Comparison of ENCODE assay signal across 8 cellular contexts in the genomic region with DNA sequence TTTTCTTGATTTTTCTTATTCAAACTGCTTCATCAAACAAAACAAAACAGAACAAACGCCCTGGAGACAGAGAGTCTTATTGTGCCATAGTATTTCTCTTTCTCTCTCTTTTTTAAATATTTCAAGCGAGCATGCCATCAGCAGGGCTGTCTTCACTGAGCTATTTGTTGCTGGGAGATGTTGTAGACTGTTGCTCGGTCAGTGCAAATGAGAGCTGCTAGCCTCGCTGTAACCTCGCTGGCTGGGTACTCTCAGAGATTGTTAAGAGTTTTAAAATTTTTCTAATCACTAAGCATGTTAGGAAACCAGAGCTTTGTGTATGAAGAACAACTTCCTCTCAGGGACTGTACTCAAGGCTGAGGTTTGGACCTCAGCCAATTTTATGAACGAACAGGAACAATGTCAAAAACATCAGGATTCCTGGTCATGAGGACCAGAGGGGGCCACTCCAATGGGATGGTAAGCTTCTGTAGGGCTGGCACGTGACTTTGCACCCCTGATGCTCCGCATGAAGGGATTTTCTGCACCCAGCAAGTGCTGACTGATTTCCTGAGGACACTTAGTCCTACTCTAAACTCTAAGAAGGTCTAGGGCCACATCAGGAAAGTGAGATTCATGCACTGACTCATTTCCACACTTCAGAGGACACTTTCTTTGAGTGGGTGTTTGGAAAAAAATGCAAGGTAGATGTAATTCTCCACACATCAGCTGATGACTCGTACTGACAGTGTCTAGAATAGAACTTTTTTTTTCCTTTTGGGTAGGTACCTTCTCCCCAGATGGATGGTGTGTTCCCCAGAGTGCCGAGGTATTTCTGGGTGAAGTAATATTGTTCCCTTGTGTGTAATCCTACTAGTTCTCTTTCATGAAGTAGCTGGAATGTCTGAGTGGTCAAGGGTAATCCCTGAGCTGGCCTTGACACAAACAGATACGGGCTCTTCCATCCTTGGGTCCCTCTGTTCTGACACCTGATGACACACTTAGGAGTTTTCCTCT. TPM values are rescaled to one million over a fixed set of nuclear protein-coding genes. Genes with fewer than 3 reads are reported as not detected.
DNase-seq lines count a peak whose midpoint lies in the region; ATAC-seq, FAIRE-seq and TF ChIP-seq lines count a peak whose summit lies in the region.

No MANE protein-coding gene starts in this region.

- peak overlapping the region; percentile 61 for H3K27ac ChIP-seq in astrocyte (ENCODE audit: low read depth, low read length)
- H3K27ac ChIP-seq in liver (ENCODE audit: low read depth in 1 of 2, low read length in 2 of 2): peak overlapping the region; percentile 31 to 53

- H3K27me3 Mint-ChIP-seq in astrocyte (ENCODE audit: low read depth, unreplicated experiment): no peaks in the 10 kb centered on the region
- peaks cover 4% of the 10 kb centered on the region for H3K27me3 Mint-ChIP-seq in stimulated activated naive CD8-positive, alpha-beta T cell treated with anti-CD3 and anti-CD28 coated beads, Interleukin-15, Interleukin-2, amounts not matched to agents 100 ng/mL and 50 ng/mL, for 24 hours

- H3K9ac ChIP-seq in astrocyte (ENCODE audit: low read length): peak overlapping the region; percentile 16
- no peak overlapping the region for H3K9ac ChIP-seq in liver (ENCODE audit: low read depth in 1 of 2, low read length in 2 of 2)

- peak; percentile 55 for DNase-seq in NK-92 treated with Interleukin-12 subunit alpha and Interleukin-12 subunit beta, amount 100 ng/mL, for 24 hours (lab: John Stamatoyannopoulos, UW)
- no peak for DNase-seq in NK-92 (lab: John Stamatoyannopoulos, UW; ENCODE audit: unreplicated experiment)
- DNase-seq in SIG-M5 (lab: John Stamatoyannopoulos, UW): peak; percentile 41
- DNase-seq in astrocyte (ENCODE audit: low read depth): peak; percentile 91
- DNase-seq in NCI-H524 (lab: John Stamatoyannopoulos, UW): no peak

- 66% methylated on average over 11 of the region's 11 CpGs for WGBS in liver

- peak; percentile 86 for FAIRE-seq in astrocyte (lab: Jason Lieb, UNC)

- peaks cover 13% of the 10 kb centered on the region for H3K4me1 ChIP-seq in astrocyte (ENCODE audit: insufficient read depth, low read length)
- H3K4me1 ChIP-seq in liver (ENCODE audit: control insufficient read depth in 4 of 4, insufficient read depth in 4 of 4, low read length in 3 of 4): peaks cover 0 to 3% (median 1%) of the 10 kb centered on the region in 4 donors

- peak overlapping the region; percentile 65 for H3K4me2 ChIP-seq in astrocyte (ENCODE audit: low read length)

- H3K4me3 Mint-ChIP-seq in astrocyte (ENCODE audit: unreplicated experiment): no peak overlapping the region
- peak overlapping the region; percentile 66 for H3K4me3 Mint-ChIP-seq in stimulated activated naive CD8-positive, alpha-beta T cell treated with anti-CD3 and anti-CD28 coated beads, Interleukin-15, Interleukin-2, amounts not matched to agents 100 ng/mL and 50 ng/mL, for 24 hours

- peaks cover 2% of the 10 kb centered on the region for H3K9me3 Mint-ChIP-seq in astrocyte (ENCODE audit: unreplicated experiment)
- peaks cover 20% of the 10 kb centered on the region for H3K9me3 Mint-ChIP-seq in stimulated activated naive CD8-positive, alpha-beta T cell treated with anti-CD3 and anti-CD28 coated beads, Interleukin-15, Interleukin-2, amounts not matched to agents 100 ng/mL and 50 ng/mL, for 24 hours

- TF ChIP-seq CTCF in astrocyte (IDR thresholded peaks at IDR 0.05; ENCODE audit: insufficient read depth, low read depth, low read length) (no peak), liver (IDR thresholded peaks at IDR 0.05; ENCODE audit: low read depth, low read length, missing input control) (no peak)

- peaks cover 3% of the 10 kb centered on the region for H3K9me3 ChIP-seq in astrocyte (ENCODE audit: insufficient read depth, low read depth, low read length)
- H3K9me3 ChIP-seq in liver (ENCODE audit: control insufficient read depth in 4 of 4, low read length in 3 of 4): no peaks in the 10 kb centered on the region

- peaks cover 34% of the 10 kb centered on the region for H3K4me1 Mint-ChIP-seq in astrocyte (ENCODE audit: low read depth, unreplicated experiment)
- peaks cover 66% of the 10 kb centered on the region for H3K4me1 Mint-ChIP-seq in stimulated activated naive CD8-positive, alpha-beta T cell treated with anti-CD3 and anti-CD28 coated beads, Interleukin-15, Interleukin-2, amounts not matched to agents 100 ng/mL and 50 ng/mL, for 24 hours (ENCODE audit: low read depth)

- no peaks in the 10 kb centered on the region for H3K36me3 ChIP-seq in astrocyte (ENCODE audit: insufficient read depth, low read length)
- H3K36me3 ChIP-seq in liver (ENCODE audit: control insufficient read depth in 4 of 4, insufficient read depth in 3 of 4, low read depth in 1 of 4, low read length in 3 of 4): no peaks in the 10 kb centered on the region

- H2AFZ ChIP-seq in astrocyte (ENCODE audit: low read depth, low read length): no peak overlapping the region

- H3K79me2 ChIP-seq in astrocyte (ENCODE audit: insufficient read depth, low read length): no peaks in the 10 kb centered on the region

- no peak for TF ChIP-seq RAD21 in liver (IDR thresholded peaks at IDR 0.05)

- H3K27me3 ChIP-seq in astrocyte (ENCODE audit: insufficient read depth, low read length) (no peaks in the 10 kb centered on the region), liver (ENCODE audit: control insufficient read depth in 4 of 4, insufficient read depth in 4 of 4, low read length in 3 of 4) (no peaks in the 10 kb centered on the region)

- H3K27ac Mint-ChIP-seq in astrocyte (ENCODE audit: unreplicated experiment): peak overlapping the region; percentile 86
- peak overlapping the region; percentile 97 for H3K27ac Mint-ChIP-seq in stimulated activated naive CD8-positive, alpha-beta T cell treated with anti-CD3 and anti-CD28 coated beads, Interleukin-15, Interleukin-2, amounts not matched to agents 100 ng/mL and 50 ng/mL, for 24 hours

- H3K4me3 ChIP-seq in astrocyte (ENCODE audit: insufficient read depth, low read depth, low read length) (no peak overlapping the region), liver (ENCODE audit: low read depth in 1 of 3, low read length in 3 of 3) (no peak overlapping the region)

- no peaks in the 10 kb centered on the region for H4K20me1 ChIP-seq in astrocyte (ENCODE audit: insufficient read depth, low read length)

- ATAC-seq in HG03039 (IDR thresholded peaks at IDR 0.05; ENCODE audit: unreplicated experiment): peak; percentile 81

- H3K36me3 Mint-ChIP-seq in astrocyte (ENCODE audit: low read depth, unreplicated experiment): peaks cover 1% of the 10 kb centered on the region
- H3K36me3 Mint-ChIP-seq in stimulated activated naive CD8-positive, alpha-beta T cell treated with anti-CD3 and anti-CD28 coated beads, Interleukin-15, Interleukin-2, amounts not matched to agents 100 ng/mL and 50 ng/mL, for 24 hours (ENCODE audit: low read depth): peaks cover 17% of the 10 kb centered on the region

TF ChIP-seq in liver, 16 proteins besides CTCF, POLR2A, EP300 and RAD21:
- no peak for TF ChIP-seq FOXA1 (IDR thresholded peaks at IDR 0.05)
- peak in 1 of 2 donors; percentile 26 for TF ChIP-seq RXRA (IDR thresholded peaks at IDR 0.05)
- no peak for TF ChIP-seq YY1 (IDR thresholded peaks at IDR 0.05)
- TF ChIP-seq SP1 (IDR thresholded peaks at IDR 0.05): peak; percentile 43
- TF ChIP-seq NR2F2 (IDR thresholded peaks at IDR 0.05): peak; percentile 12
- no peak for TF ChIP-seq EGR1 (IDR thresholded peaks at IDR 0.05; ENCODE audit: low read depth in 2 of 2)
- no peak for TF ChIP-seq FOXA2 (IDR thresholded peaks at IDR 0.05)
- TF ChIP-seq GABPA (IDR thresholded peaks at IDR 0.05 in 1 of 2, conservative IDR thresholded peaks at IDR 0.05 in 1 of 2): no peak
- TF ChIP-seq, protein P1, sequence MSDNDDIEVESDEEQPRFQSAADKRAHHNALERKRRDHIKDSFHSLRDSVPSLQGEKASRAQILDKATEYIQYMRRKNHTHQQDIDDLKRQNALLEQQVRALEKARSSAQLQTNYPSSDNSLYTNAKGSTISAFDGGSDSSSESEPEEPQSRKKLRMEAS (IDR thresholded peaks at IDR 0.05): peak; percentile 7
- no peak for TF ChIP-seq JUND (IDR thresholded peaks at IDR 0.05)
- TF ChIP-seq, protein P2, sequence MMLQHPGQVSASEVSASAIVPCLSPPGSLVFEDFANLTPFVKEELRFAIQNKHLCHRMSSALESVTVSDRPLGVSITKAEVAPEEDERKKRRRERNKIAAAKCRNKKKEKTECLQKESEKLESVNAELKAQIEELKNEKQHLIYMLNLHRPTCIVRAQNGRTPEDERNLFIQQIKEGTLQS (IDR thresholded peaks at IDR 0.05): no peak
TF ChIP-seq in liver: peak in this region for 4.

RNA-seq across cellular contexts. Expression of a gene that starts 59.7 kb away (rescaled TPM):
- total RNA-seq in astrocyte: 6.9 and 7.5 TPM in 2 replicates
- 10 to 100 TPM; 20.7 to 49.3 TPM for total RNA-seq in liver
- polyA plus RNA-seq in liver: 10 to 100 TPM; 14.0 to 38.2 TPM

Comparison
In these comparisons a context has a peak if more than half of its experiments do, and no peak if none do; other contexts are left out.
1. DNase-seq: peak in NK-92 treated with Interleukin-12 subunit alpha and Interleukin-12 subunit beta, amount 100 ng/mL, for 24 hours (single experiment), SIG-M5 (single experiment) and astrocyte (single experiment); none in NK-92 (single experiment) and NCI-H524 (0 of 2).